ENCODE assay signal across 31 cellular contexts in genomic region chr5:31916327-31916726, GRCh38.
"Had no signal": no experiment of that assay in that cellular context is flagged by ENCODE, and none has a peak within 500 bp of the region (broad histone marks: within the 10 kb centered on the region; RNA-seq: fewer than 3 reads in every experiment).

No MANE protein-coding gene starts in this region.

- H3K27me3 ChIP-seq: breast epithelium, heart left ventricle, right atrium auricular region, stomach, transverse colon had no signal

- H3K4me3 ChIP-seq: breast epithelium, heart left ventricle, right atrium auricular region, SK-N-MC, smooth muscle cell, stomach, transverse colon had no signal

- H3K36me3 Mint-ChIP-seq: activated CD4-positive, alpha-beta memory T cell treated with anti-CD3 and anti-CD28 coated beads for 36 hours; activated naive CD4-positive, alpha-beta T cell treated with anti-CD3 and anti-CD28 coated beads, Interleukin-2, amount 50 U/mL, for 72 hours; immature natural killer cell; mesothelial cell of epicardium; stimulated activated naive B cell treated with anti-CD40 and anti-IgM and Interleukin-4, amounts not matched to agents 10 μg/mL and 1 μg/mL and 100 μg/mL, for 72 hours had no signal

- H3K9me3 Mint-ChIP-seq: activated CD4-positive, alpha-beta memory T cell treated with anti-CD3 and anti-CD28 coated beads for 36 hours; activated CD4-positive, alpha-beta T cell treated with anti-CD3 and anti-CD28 coated beads, Interleukin-2, amount 10 ng/mL, durations not matched to agents 24 days and 14 days; activated naive CD4-positive, alpha-beta T cell treated with anti-CD3 and anti-CD28 coated beads, Interleukin-2, amount 50 U/mL, for 72 hours; activated T-cell treated with anti-CD3 and anti-CD28 coated beads, Interleukin-2, amount 50 U/mL, for 4 hours; activated T-helper 17 cell treated with anti-CD3 and anti-CD28 coated beads, Interleukin-2, amount 50 U/mL, for 72 hours; central memory CD8-positive, alpha-beta T cell; immature natural killer cell; mesothelial cell of epicardium; naive thymus-derived CD4-positive, alpha-beta T cell; stimulated activated naive B cell treated with anti-CD40 and anti-IgM and Interleukin-4, amounts not matched to agents 10 μg/mL and 1 μg/mL and 100 μg/mL, for 72 hours; T-helper 1 cell treated with Interleukin-12 subunit alpha and Interleukin-12 subunit beta and Interleukin-4 antibody, amounts not matched to agents 30 μg/mL and 1 μg/mL, for 36 hours had no signal

- H3K27ac ChIP-seq: breast epithelium, heart left ventricle, parathyroid adenoma, right atrium auricular region, SK-N-MC, stomach, transverse colon, WERI-Rb-1 had no signal

- H3K36me3 ChIP-seq: breast epithelium, heart left ventricle, right atrium auricular region, stomach, transverse colon, WERI-Rb-1 had no signal

- H3K4me2 ChIP-seq: smooth muscle cell had no signal

- H3K27me3 Mint-ChIP-seq: activated CD4-positive, alpha-beta T cell treated with anti-CD3 and anti-CD28 coated beads, Interleukin-2, amount 10 ng/mL, durations not matched to agents 24 days and 14 days had no signal

- H3K9ac ChIP-seq: parathyroid adenoma had no signal

- ATAC-seq: activated naive CD4-positive, alpha-beta T cell treated with anti-CD3 and anti-CD28 coated beads, Interleukin-2, amount 50 U/mL, for 72 hours; activated T-cell treated with anti-CD3 and anti-CD28 coated beads, Interleukin-2, amount 50 U/mL, for 4 hours; activated T-helper 17 cell treated with anti-CD3 and anti-CD28 coated beads, Interleukin-2, amount 50 U/mL, for 72 hours; heart left ventricle; left lobe of liver; naive thymus-derived CD4-positive, alpha-beta T cell; stimulated activated naive B cell treated with anti-CD40 and anti-IgM and Interleukin-4, amounts not matched to agents 10 μg/mL and 1 μg/mL and 100 μg/mL, for 72 hours had no signal

- H3K4me1 Mint-ChIP-seq: activated CD4-positive, alpha-beta T cell treated with anti-CD3 and anti-CD28 coated beads, Interleukin-2, amount 10 ng/mL, durations not matched to agents 24 days and 14 days; activated T-helper 17 cell treated with anti-CD3 and anti-CD28 coated beads, Interleukin-2, amount 50 U/mL, for 72 hours; central memory CD8-positive, alpha-beta T cell; immature natural killer cell; stimulated activated naive B cell treated with anti-CD40 and anti-IgM and Interleukin-4, amounts not matched to agents 10 μg/mL and 1 μg/mL and 100 μg/mL, for 72 hours had no signal

- H3K4me1 ChIP-seq: breast epithelium, parathyroid adenoma, transverse colon had no signal

- H3K27ac Mint-ChIP-seq: activated CD4-positive, alpha-beta memory T cell treated with anti-CD3 and anti-CD28 coated beads for 36 hours; activated CD4-positive, alpha-beta T cell treated with anti-CD3 and anti-CD28 coated beads, Interleukin-2, amount 10 ng/mL, durations not matched to agents 24 days and 14 days; activated naive CD4-positive, alpha-beta T cell treated with anti-CD3 and anti-CD28 coated beads, Interleukin-2, amount 50 U/mL, for 72 hours; activated T-helper 17 cell treated with anti-CD3 and anti-CD28 coated beads, Interleukin-2, amount 50 U/mL, for 72 hours; immature natural killer cell; mesothelial cell of epicardium; stimulated activated naive B cell treated with anti-CD40 and anti-IgM and Interleukin-4, amounts not matched to agents 10 μg/mL and 1 μg/mL and 100 μg/mL, for 72 hours; T-helper 1 cell treated with Interleukin-12 subunit alpha and Interleukin-12 subunit beta and Interleukin-4 antibody, amounts not matched to agents 30 μg/mL and 1 μg/mL, for 36 hours had no signal

- DNase-seq: activated CD4-positive, alpha-beta memory T cell treated with anti-CD3 and anti-CD28 coated beads for 36 hours; activated CD4-positive, alpha-beta T cell treated with anti-CD3 and anti-CD28 coated beads, Interleukin-2, amount 10 ng/mL, durations not matched to agents 24 days and 14 days; activated CD4-positive, CD25-positive, alpha-beta regulatory T cell treated with anti-CD3 and anti-CD28 coated beads, Interleukin-2, amount 50 U/mL, for 72 hours; activated T-cell treated with anti-CD3 and anti-CD28 coated beads, Interleukin-2, amount 50 U/mL, for 4 hours; dermis blood vessel endothelial cell; effector CD4-positive, alpha-beta T cell; foreskin fibroblast; heart left ventricle; hypothalamus; immature natural killer cell; naive thymus-derived CD4-positive, alpha-beta T cell; occipital lobe; stimulated activated CD4-positive, alpha-beta T cell treated with anti-CD3 and anti-CD28 coated beads, Interleukin-1b, Interleukin-23, amount 100 ng/mL, for 48 hours; stimulated activated naive B cell treated with anti-CD40 and anti-IgM and Interleukin-4, amounts not matched to agents 10 μg/mL and 1 μg/mL and 100 μg/mL, for 72 hours; stomach; SW 1271; T1000; transverse colon; WERI-Rb-1 had no signal

- FAIRE-seq: colon had no signal

- H3K79me2 ChIP-seq: parathyroid adenoma had no signal

- H3K9me3 ChIP-seq: breast epithelium, heart left ventricle, right atrium auricular region, stomach, transverse colon had no signal

- H2AFZ ChIP-seq: parathyroid adenoma had no signal

- H3K4me3 Mint-ChIP-seq: activated CD4-positive, alpha-beta memory T cell treated with anti-CD3 and anti-CD28 coated beads for 36 hours; activated CD4-positive, alpha-beta T cell treated with anti-CD3 and anti-CD28 coated beads, Interleukin-2, amount 10 ng/mL, durations not matched to agents 24 days and 14 days; activated T-cell treated with anti-CD3 and anti-CD28 coated beads, Interleukin-2, amount 50 U/mL, for 4 hours; activated T-helper 17 cell treated with anti-CD3 and anti-CD28 coated beads, Interleukin-2, amount 50 U/mL, for 72 hours; central memory CD8-positive, alpha-beta T cell; immature natural killer cell; mesothelial cell of epicardium; naive thymus-derived CD4-positive, alpha-beta T cell; stimulated activated naive B cell treated with anti-CD40 and anti-IgM and Interleukin-4, amounts not matched to agents 10 μg/mL and 1 μg/mL and 100 μg/mL, for 72 hours; T-helper 1 cell treated with Interleukin-12 subunit alpha and Interleukin-12 subunit beta and Interleukin-4 antibody, amounts not matched to agents 30 μg/mL and 1 μg/mL, for 36 hours had no signal
